ENCODE assay signal across 8 cellular contexts in the genomic region with DNA sequence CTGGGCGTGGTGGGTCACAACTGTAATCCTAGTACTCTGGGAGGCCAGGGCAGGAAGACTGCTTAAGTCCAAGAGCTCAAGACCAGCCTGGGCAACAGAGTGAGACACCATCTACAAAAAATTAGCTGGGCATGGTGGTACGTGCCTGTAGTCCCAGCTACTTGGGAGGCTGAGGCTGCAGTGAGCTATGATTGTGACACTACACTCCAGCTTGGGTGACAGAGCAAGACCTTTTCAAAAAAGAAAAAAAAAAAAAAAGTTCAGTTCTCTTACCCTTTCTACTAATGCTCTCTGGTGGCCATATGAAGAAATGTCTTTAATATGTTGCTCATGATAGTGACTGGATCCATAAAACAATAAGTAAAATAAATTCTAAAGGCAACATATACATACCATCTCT. TPM values are rescaled to one million over a fixed set of nuclear protein-coding genes. Genes with fewer than 3 reads are reported as not detected.
DNase-seq lines count a peak whose midpoint lies in the region; ATAC-seq and TF ChIP-seq lines count a peak whose summit lies in the region.

No MANE protein-coding gene starts in this region.

- peak; percentile 49 for TF ChIP-seq CTCF in foreskin keratinocyte (conservative IDR thresholded peaks at IDR 0.05)

- H3K27ac ChIP-seq in foreskin keratinocyte = no peak overlapping the region

- peak; percentile 63 for ATAC-seq in HG03432 (IDR thresholded peaks at IDR 0.05; ENCODE audit: unreplicated experiment)
- peak; percentile 63 for ATAC-seq in foreskin keratinocyte
- no peak for ATAC-seq in left cardiac atrium

- no peaks in the 10 kb centered on the region for H3K4me1 ChIP-seq in foreskin keratinocyte

- intact Hi-C loops in left cardiac atrium (cut with DNase I) = no loop called here

- no peaks in the 10 kb centered on the region for H3K27me3 ChIP-seq in foreskin keratinocyte

- DNase-seq in NCI-H1092 treated with DMSO at 0.1 percent for 48 hours (lab: John Stamatoyannopoulos, UW) (peak; percentile 20), NCI-H1092 (lab: John Stamatoyannopoulos, UW) (no peak), SHP77 treated with DMSO at 0.1 percent for 48 hours (lab: John Stamatoyannopoulos, UW) (peak; percentile 8), foreskin keratinocyte (no peak), middle frontal gyrus (ENCODE audit: extremely low spot score, low spot score) (no peak), D341Med (ENCODE audit: low spot score) (no peak), left cardiac atrium (no peak)

RNA-seq across cellular contexts. Expression of a gene that starts 14.9 kb away (rescaled TPM):
- total RNA-seq in foreskin keratinocyte (8.4 and 8.7 TPM in 2 replicates), left cardiac atrium (1 to 10 TPM; 3.4 to 3.9 TPM)
- polyA plus RNA-seq in foreskin keratinocyte = 5.1 and 5.3 TPM in 2 replicates

RNA-seq across cellular contexts. Expression of a gene that starts 15.0 kb away (rescaled TPM):
- total RNA-seq in foreskin keratinocyte (20.4 and 25.7 TPM in 2 replicates), left cardiac atrium (10 to 100 TPM; 18.3 to 23.4 TPM)
- 18.8 and 22.2 TPM in 2 replicates for polyA plus RNA-seq in foreskin keratinocyte

RNA-seq across cellular contexts. Expression of a gene that starts 29.3 kb away (rescaled TPM):
- 12.8 and 14.9 TPM in 2 replicates for total RNA-seq in foreskin keratinocyte
- 3.5 and 4.6 TPM in 2 replicates for polyA plus RNA-seq in foreskin keratinocyte
- total RNA-seq in left cardiac atrium = 10 to 100 TPM in 1 of 2 donors, 1 to 10 TPM in 1; 9.1 to 14.4 TPM

Comparison
In these comparisons a context has a peak if more than half of its experiments do, and no peak if none do; other contexts are left out.
1. DNase-seq: peak in NCI-H1092 treated with DMSO at 0.1 percent for 48 hours (single experiment) and SHP77 treated with DMSO at 0.1 percent for 48 hours (single experiment); none in NCI-H1092 (single experiment), foreskin keratinocyte (0 of 2), middle frontal gyrus (single experiment), D341Med (single experiment) and left cardiac atrium (single experiment).
2. ATAC-seq: peak in HG03432 (single experiment) and foreskin keratinocyte (single experiment); none in left cardiac atrium (0 of 2).